15 cellular contexts compared by ENCODE assay signal in genomic region chr14:80390911-80391310, GRCh38.
DNase-seq lines count a peak whose midpoint lies in the region; ATAC-seq, FAIRE-seq and TF ChIP-seq lines count a peak whose summit lies in the region.
"Had no signal": no experiment of that assay in that cellular context is flagged by ENCODE, and none has a peak within 500 bp of the region (broad histone marks: within the 10 kb centered on the region; RNA-seq: fewer than 3 reads in every experiment).

No MANE protein-coding gene starts in this region.

- peaks cover 29% of the 10 kb centered on the region for H3F3A ChIP-seq in PC-9 (ENCODE audit: insufficient read depth, low read depth)

- peak overlapping the region; percentile 40 for H3K4me2 ChIP-seq in PC-9

- FAIRE-seq in GM12891 (lab: Jason Lieb, UNC) = no peak
- FAIRE-seq: GM12892, kidney had no signal

- ATAC-seq in left lung = no peak
- no peak for ATAC-seq in HG02938 (IDR thresholded peaks at IDR 0.05; ENCODE audit: unreplicated experiment)
- ATAC-seq: effector memory CD8-positive, alpha-beta T cell had no signal

- POLR2A ChIA-PET in PC-9 (lab: Charles Lee; ENCODE audit: unreplicated experiment) = interaction anchor here (0.5 to 0.6 kb wide), 5 partner anchors 179 to 551 kb away, joined by 3 to 10 read pairs (median 6); partner anchors contain the start of gene CEP128

- peak overlapping the region; percentile 49 for H3K27ac ChIP-seq in PC-9
- H3K27ac ChIP-seq in left lung = no peak overlapping the region

- H3K27me3 ChIP-seq in PC-9 (ENCODE audit: insufficient read depth, low read depth) (no peaks in the 10 kb centered on the region), left lung (no peaks in the 10 kb centered on the region)

- H3K9me3 ChIP-seq in PC-9 (ENCODE audit: insufficient read depth, low read depth) (peaks cover 7% of the 10 kb centered on the region), left lung (no peaks in the 10 kb centered on the region)

- H3K79me2 ChIP-seq in PC-9 (ENCODE audit: low read depth) = no peaks in the 10 kb centered on the region

- TF ChIP-seq CTCF in PC-9 (conservative IDR thresholded peaks at IDR 0.05) (no peak), epithelial cell of proximal tubule (conservative IDR thresholded peaks at IDR 0.05; ENCODE audit: low read depth, low read length) (no peak), left lung (IDR thresholded peaks at IDR 0.05) (no peak)

- H3K36me3 ChIP-seq in PC-9 (ENCODE audit: low read depth) (no peaks in the 10 kb centered on the region), left lung (no peaks in the 10 kb centered on the region)

- no peak overlapping the region for H2AFZ ChIP-seq in PC-9

- H3K4me1 ChIP-seq in PC-9 (replicated peaks; ENCODE audit: insufficient read depth) = peaks cover 40% of the 10 kb centered on the region
- H3K4me1 ChIP-seq in left lung = no peaks in the 10 kb centered on the region

- H3K4me3 ChIP-seq in PC-9 = no peak overlapping the region
- H3K4me3 ChIP-seq in epithelial cell of proximal tubule (ENCODE audit: low read depth, low read length) = no peak overlapping the region
- H3K4me3 ChIP-seq in left lung = no peak overlapping the region

- no peaks in the 10 kb centered on the region for H3K9me2 ChIP-seq in PC-9 (ENCODE audit: insufficient read depth)

- CTCF ChIA-PET in PC-9 (lab: Charles Lee) = no interaction called here

- no peak for TF ChIP-seq POLR2A in GM12891 (IDR thresholded peaks at IDR 0.05; ENCODE audit: low read depth, low read length)

- H4K20me1 ChIP-seq in PC-9 (ENCODE audit: insufficient read depth) = no peaks in the 10 kb centered on the region

- intact Hi-C loops in PC-9 (cut with micrococcal nuclease; ENCODE audit: unreplicated experiment) (loop anchor here (1.0 to 5.0 kb wide), 4 partner anchors 34 to 247 kb away; no protein-coding TSS in a partner anchor), left lung (cut with DNase I) (no loop called here)

- DNase-seq in ELF-1 (ENCODE audit: low read depth, low spot score) (peak; percentile 79), PC-9 (peak; percentile 59 to 87), epithelial cell of proximal tubule (ENCODE audit: low read depth) (peak; percentile 50), myocyte (ENCODE audit: low read depth) (peak; percentile 13), dedifferentiated amniotic fluid mesenchymal stem cell (ENCODE audit: extremely low spot score) (no peak), left lung (no peak), GM12891 (ENCODE audit: insufficient read length, low spot score) (no peak)
- DNase-seq: activated CD8-positive, alpha-beta memory T cell treated with anti-CD3 and anti-CD28 coated beads for 24 hours; activated naive CD8-positive, alpha-beta T cell treated with anti-CD3 and anti-CD28 coated beads, Interleukin-2, amount 10 ng/mL, durations not matched to agents 7 days and 5 days; COR-L47; effector memory CD8-positive, alpha-beta T cell; kidney; NCI-H1436 treated with DMSO at 0.1 percent for 48 hours had no signal

- BruUV-seq in PC-9 (replicated peaks; lab: Mats Ljungman, UMichigan) = no TSS peak

TF ChIP-seq in GM12891, 5 proteins besides CTCF, POLR2A, EP300 and RAD21:
- TF ChIP-seq PAX5 (IDR thresholded peaks at IDR 0.05; ENCODE audit: insufficient read depth, low read length, severe bottlenecking) (no peak), POU2F2 (IDR thresholded peaks at IDR 0.05; ENCODE audit: low read depth, low read length) (no peak), TAF1 (IDR thresholded peaks at IDR 0.05; ENCODE audit: low read depth, low read length) (no peak), SPI1 (IDR thresholded peaks at IDR 0.05; ENCODE audit: low read depth, low read length) (no peak), POLR2AphosphoS5 (IDR thresholded peaks at IDR 0.05; ENCODE audit: low read depth, low read length) (no peak)
TF ChIP-seq in GM12891: peak in this region for 0.

Comparison
In these comparisons a context has a peak if more than half of its experiments do, and no peak if none do; other contexts are left out.
1. DNase-seq: peak in ELF-1 (single experiment), PC-9 (2 of 2), epithelial cell of proximal tubule (single experiment) and myocyte (single experiment); none in dedifferentiated amniotic fluid mesenchymal stem cell (single experiment), left lung (0 of 2) and GM12891 (single experiment).